Comparison of ENCODE assay signal across 1 cellular context in the genomic region with DNA sequence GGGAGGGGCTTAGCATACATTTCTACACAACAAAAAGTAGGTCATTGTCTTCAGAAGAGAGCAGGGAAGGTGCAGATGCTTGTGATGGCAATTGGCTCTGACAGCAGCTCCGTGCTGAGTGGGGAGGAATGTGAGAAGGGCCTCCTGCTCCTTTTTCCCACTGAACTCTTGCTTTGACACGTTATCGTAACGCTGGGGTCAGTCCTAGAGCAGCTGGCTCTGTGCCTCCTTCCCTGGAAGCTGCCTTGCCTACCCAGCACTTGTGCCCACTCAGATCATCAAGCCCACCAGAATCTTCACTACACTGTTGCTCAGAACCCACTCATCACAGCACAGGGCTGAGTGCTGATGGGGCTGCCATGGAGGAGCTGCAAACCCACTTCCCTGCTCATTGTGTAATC.
A peak's percentile ranks its signal among the peaks of the same experiment; 100 is the strongest.
TF ChIP-seq lines count a peak whose summit lies in the region.

No MANE protein-coding gene starts in this region.

TF ChIP-seq in GM23338, 12 proteins besides CTCF, POLR2A, EP300 and RAD21 (continued from another document):
- TF ChIP-seq ZNF462 (CRISPR knock-in tag; IDR thresholded peaks at IDR 0.05) = 0 out of 2 replicates have a peak, but pooled peaks have one; percentile 32
TF ChIP-seq in GM23338: peak in this region for 1.
